2 cellular contexts compared by ENCODE assay signal in genomic region chr11:44862546-44863101, GRCh38.
TF ChIP-seq lines count a peak whose summit lies in the region.

No MANE protein-coding gene starts in this region.

TF ChIP-seq in HCT116, 20 proteins besides CTCF, POLR2A, EP300 and RAD21 (continued from another document):
- TF ChIP-seq ZBTB33 (IDR thresholded peaks at IDR 0.05; ENCODE audit: extremely low read depth, insufficient replicate concordance, low read length) (no peak), CBX3 (IDR thresholded peaks at IDR 0.05; ENCODE audit: low read depth) (0 out of 2 replicates have a peak, but pooled peaks have one; percentile 21)

TF ChIP-seq in HepG2, 621 proteins besides CTCF, POLR2A, EP300 and RAD21 (continued from another document):
- TF ChIP-seq AFF4 (CRISPR knock-in tag; IDR thresholded peaks at IDR 0.05) (no peak), SP5 (CRISPR knock-in tag; IDR thresholded peaks at IDR 0.05; ENCODE audit: borderline replicate concordance, low read depth) (no peak), SYNCRIP (IDR thresholded peaks at IDR 0.05; ENCODE audit: insufficient read depth, low read depth, low read length) (no peak), GPBP1L1 (CRISPR knock-in tag; IDR thresholded peaks at IDR 0.05) (no peak)
